ENCODE assay signal across 9 cellular contexts in genomic region chr3:94115482-94115881, GRCh38. TPM values are rescaled to one million over a fixed set of nuclear protein-coding genes. Genes with fewer than 3 reads are reported as not detected.
A peak's percentile ranks its signal among the peaks of the same experiment; 100 is the strongest.
DNase-seq lines count a peak whose midpoint lies in the region; ATAC-seq, FAIRE-seq and TF ChIP-seq lines count a peak whose summit lies in the region.
"Had no signal": no experiment of that assay in that cellular context is flagged by ENCODE, and none has a peak within 500 bp of the region (broad histone marks: within the 10 kb centered on the region; RNA-seq: fewer than 3 reads in every experiment).

No MANE protein-coding gene starts in this region.

- no peak for TF ChIP-seq EP300 in transverse colon (IDR thresholded peaks at IDR 0.05; ENCODE audit: low read depth)

- H3K36me3 ChIP-seq in WERI-Rb-1 = no peaks in the 10 kb centered on the region
- H3K36me3 ChIP-seq in transverse colon = peaks cover 0 to 13% (median 0%) of the 10 kb centered on the region in 4 donors

- peaks cover 3% of the 10 kb centered on the region for H3K4me1 Mint-ChIP-seq in activated CD4-positive, alpha-beta T cell treated with anti-CD3 and anti-CD28 coated beads, Interleukin-2, amount 10 ng/mL, durations not matched to agents 7 days and 5 days
- H3K4me1 Mint-ChIP-seq in CD4-positive, alpha-beta T cell (ENCODE audit: low read depth) = peaks cover 10% of the 10 kb centered on the region

- H3K27me3 ChIP-seq in WERI-Rb-1 (ENCODE audit: insufficient read depth, low read depth, severe bottlenecking) (no peaks in the 10 kb centered on the region), transverse colon (no peaks in the 10 kb centered on the region)
- H3K27me3 ChIP-seq in CD4-positive, alpha-beta T cell (ENCODE audit: control insufficient read depth, insufficient read depth, low read length) = no peaks in the 10 kb centered on the region

- in situ Hi-C loops in transverse colon (cut with MboI; ENCODE audit: low pct_ligation_motif_present in 1 of 4, low pct_unique_long_range_greater_than_20kb in 1 of 4, low sequenced_read_pairs in 3 of 4) = no loop called here

- no peaks in the 10 kb centered on the region for H3K4me1 ChIP-seq in transverse colon

- peak; percentile 32 for DNase-seq in AG10803 (ENCODE audit: low read depth)
- DNase-seq in HTR-8/SVneo (ENCODE audit: insufficient read length, low spot score) = peak; percentile 12
- peak; percentile 12 for DNase-seq in WERI-Rb-1
- peak; percentile 19 for DNase-seq in iPS-NIHi7 (ENCODE audit: extremely low spot score)
- DNase-seq in transverse colon = no peak
- DNase-seq in activated CD4-positive, alpha-beta T cell treated with anti-CD3 and anti-CD28 coated beads, Interleukin-2, amount 10 ng/mL, durations not matched to agents 7 days and 5 days = no peak
- DNase-seq in SKM-1 (lab: John Stamatoyannopoulos, UW; ENCODE audit: unreplicated experiment) = no peak
- DNase-seq in CD4-positive, alpha-beta T cell = no peak

- TF ChIP-seq CTCF in AG10803 (conservative IDR thresholded peaks at IDR 0.05; ENCODE audit: low read length) (peak; percentile 54), WERI-Rb-1 (IDR thresholded peaks at IDR 0.05; ENCODE audit: low read depth, low read length) (peak; percentile 29; the same call in 1 of the 2 replicates), transverse colon (IDR thresholded peaks at IDR 0.05) (no peak)
- no peak for TF ChIP-seq CTCF in CD4-positive, alpha-beta T cell (IDR thresholded peaks at IDR 0.05)

- no peaks in the 10 kb centered on the region for H3K9me3 Mint-ChIP-seq in activated CD4-positive, alpha-beta T cell treated with anti-CD3 and anti-CD28 coated beads, Interleukin-2, amount 10 ng/mL, durations not matched to agents 7 days and 5 days
- no peaks in the 10 kb centered on the region for H3K9me3 Mint-ChIP-seq in CD4-positive, alpha-beta T cell

- ATAC-seq in CD4-positive, alpha-beta T cell (ENCODE audit: poor library complexity) = no peak

- no peak for TF ChIP-seq POLR2A in transverse colon (IDR thresholded peaks at IDR 0.05)

- H3K9me3 ChIP-seq in WERI-Rb-1 (ENCODE audit: severe bottlenecking) (no peaks in the 10 kb centered on the region), transverse colon (no peaks in the 10 kb centered on the region)
- no peaks in the 10 kb centered on the region for H3K9me3 ChIP-seq in CD4-positive, alpha-beta T cell (ENCODE audit: control insufficient read depth, low read length)

- H3K27me3 Mint-ChIP-seq in activated CD4-positive, alpha-beta T cell treated with anti-CD3 and anti-CD28 coated beads, Interleukin-2, amount 10 ng/mL, durations not matched to agents 7 days and 5 days = no peaks in the 10 kb centered on the region
- H3K27me3 Mint-ChIP-seq in CD4-positive, alpha-beta T cell = no peaks in the 10 kb centered on the region

- intact Hi-C loops in transverse colon (cut with DNase I; ENCODE audit: low total_unique reads) = no loop called here
- intact Hi-C loops in CD4-positive, alpha-beta T cell (cut with DNase I, micrococcal nuclease) = no loop called here

- H3K27ac ChIP-seq in WERI-Rb-1 = no peak overlapping the region
- no peak overlapping the region for H3K27ac ChIP-seq in transverse colon
- no peak overlapping the region for H3K27ac ChIP-seq in CD4-positive, alpha-beta T cell (ENCODE audit: low read depth, low read length)

- no peak overlapping the region for H3K27ac Mint-ChIP-seq in activated CD4-positive, alpha-beta T cell treated with anti-CD3 and anti-CD28 coated beads, Interleukin-2, amount 10 ng/mL, durations not matched to agents 7 days and 5 days
- H3K27ac Mint-ChIP-seq in CD4-positive, alpha-beta T cell = no peak overlapping the region

- CTCF ChIA-PET in activated CD4-positive, alpha-beta T cell treated with anti-CD3 and anti-CD28 coated beads, Interleukin-2, amount 10 ng/mL, durations not matched to agents 7 days and 5 days (lab: Charles Lee) = no interaction called here
- CTCF ChIA-PET in CD4-positive, alpha-beta T cell (lab: Charles Lee) = no interaction called here

- H3K4me3 ChIP-seq in AG10803 (ENCODE audit: low read length) (no peak overlapping the region), WERI-Rb-1 (ENCODE audit: low read depth, low read length) (no peak overlapping the region), transverse colon (no peak overlapping the region)
- H3K4me3 ChIP-seq: lung had no signal

- 60 to 65% methylated on average over 6 of the region's 6 CpGs for WGBS in transverse colon (ENCODE audit: low coverage in 1 of 2), 2 donors

- H3K4me3 Mint-ChIP-seq in activated CD4-positive, alpha-beta T cell treated with anti-CD3 and anti-CD28 coated beads, Interleukin-2, amount 10 ng/mL, durations not matched to agents 7 days and 5 days = no peak overlapping the region
- H3K4me3 Mint-ChIP-seq in CD4-positive, alpha-beta T cell = no peak overlapping the region

- FAIRE-seq in HTR-8/SVneo (lab: Jason Lieb, UNC) = no peak

- H3K36me3 Mint-ChIP-seq in activated CD4-positive, alpha-beta T cell treated with anti-CD3 and anti-CD28 coated beads, Interleukin-2, amount 10 ng/mL, durations not matched to agents 7 days and 5 days (ENCODE audit: low read depth) = peaks cover 9% of the 10 kb centered on the region
- peaks cover 38% of the 10 kb centered on the region for H3K36me3 Mint-ChIP-seq in CD4-positive, alpha-beta T cell (ENCODE audit: low read depth)

- POLR2A ChIA-PET in activated CD4-positive, alpha-beta T cell treated with anti-CD3 and anti-CD28 coated beads, Interleukin-2, amount 10 ng/mL, durations not matched to agents 7 days and 5 days (lab: Charles Lee) = no interaction called here
- POLR2A ChIA-PET in CD4-positive, alpha-beta T cell (lab: Charles Lee) = no interaction called here

RNA-seq across cellular contexts. Expression of gene NSUN3, which starts 52.6 kb away (rescaled TPM):
- total RNA-seq in transverse colon = 10 to 100 TPM; 10.3 to 27.9 (median 19.0) TPM
- 10 to 100 TPM; 14.0 to 16.6 TPM for total RNA-seq in activated CD4-positive, alpha-beta T cell treated with anti-CD3 and anti-CD28 coated beads, Interleukin-2, amount 10 ng/mL, durations not matched to agents 7 days and 5 days
- total RNA-seq in CD4-positive, alpha-beta T cell = 10 to 100 TPM; 12.4 to 13.4 TPM

RNA-seq across cellular contexts. Expression of gene DHFR2, which starts 52.8 kb away (rescaled TPM):
- 10 to 100 TPM in 1 of 4 donors, 1 to 10 TPM in 3; 6.0 to 16.7 (median 6.6) TPM for total RNA-seq in transverse colon
- 1 to 10 TPM; 8.4 to 9.0 TPM for total RNA-seq in activated CD4-positive, alpha-beta T cell treated with anti-CD3 and anti-CD28 coated beads, Interleukin-2, amount 10 ng/mL, durations not matched to agents 7 days and 5 days
- total RNA-seq in CD4-positive, alpha-beta T cell = under 1 TPM; 0.74 to 0.75 TPM

Comparison
In these comparisons a context has a peak if more than half of its experiments do, and no peak if none do; other contexts are left out.
1. DNase-seq: peak in AG10803 (single experiment), HTR-8/SVneo (single experiment), WERI-Rb-1 (single experiment) and iPS-NIHi7 (single experiment); none in transverse colon (single experiment), activated CD4-positive, alpha-beta T cell treated with anti-CD3 and anti-CD28 coated beads, Interleukin-2, amount 10 ng/mL, durations not matched to agents 7 days and 5 days (single experiment), SKM-1 (single experiment) and CD4-positive, alpha-beta T cell (0 of 10).
2. CTCF ChIP-seq: peak in AG10803 (single experiment) and WERI-Rb-1 (single experiment); none in transverse colon (0 of 5) and CD4-positive, alpha-beta T cell (single experiment).